10 cellular contexts compared by ENCODE assay signal in genomic region chr22:50403701-50404101, GRCh38.
DNase-seq lines count a peak whose midpoint lies in the region; ATAC-seq and TF ChIP-seq lines count a peak whose summit lies in the region.
"Had no signal": no experiment of that assay in that cellular context is flagged by ENCODE, and none has a peak within 500 bp of the region (broad histone marks: within the 10 kb centered on the region; RNA-seq: fewer than 3 reads in every experiment).

No MANE protein-coding gene starts in this region.

- H3K4me3 Mint-ChIP-seq in GM23338, result no peak overlapping the region

- no peak overlapping the region for H2AFZ ChIP-seq in GM23338

- peaks cover 7% of the 10 kb centered on the region; the same call in 2 of the 3 replicates for H3K4me1 Mint-ChIP-seq in GM23338

- H3K27ac Mint-ChIP-seq in GM23338, result peak overlapping the region; percentile 75; the same call in 1 of the 2 replicates

- no peaks in the 10 kb centered on the region for H3K36me3 ChIP-seq in GM23338 (ENCODE audit: insufficient read depth)
- peaks cover 0 to 35% (median 9%) of the 10 kb centered on the region in 4 donors for H3K36me3 ChIP-seq in sigmoid colon

- H3K4me2 ChIP-seq in GM23338, result no peak overlapping the region

- 24% methylated on average over 8 of the region's 8 CpGs for WGBS in right cardiac atrium
- WGBS in sigmoid colon, 2 donors, result 44 to 53% methylated on average over 8 of the region's 8 CpGs

- H3K27ac ChIP-seq in GM23338 (ENCODE audit: low read depth) (no peak overlapping the region), right cardiac atrium (ENCODE audit: low read length) (no peak overlapping the region), sigmoid colon (peak overlapping the region in 1 of 4 donors; percentile 8), foreskin keratinocyte (no peak overlapping the region)

- peaks cover 9% of the 10 kb centered on the region; the same call in 1 of the 2 replicates for H4K20me1 ChIP-seq in GM23338 (replicated peaks; ENCODE audit: insufficient read depth)

- H3K9me3 ChIP-seq in right cardiac atrium (ENCODE audit: control insufficient read depth, low read length), result no peaks in the 10 kb centered on the region
- no peaks in the 10 kb centered on the region for H3K9me3 ChIP-seq in sigmoid colon

- intact Hi-C loops in right cardiac atrium (cut with DNase I), result no loop called here
- intact Hi-C loops in sigmoid colon (cut with DNase I), result no loop called here

- TF ChIP-seq CTCF in GM23338 (conservative IDR thresholded peaks at IDR 0.05; ENCODE audit: low read depth in 2 of 2), result no peak
- no peak for TF ChIP-seq CTCF in sigmoid colon (IDR thresholded peaks at IDR 0.05)
- TF ChIP-seq CTCF in foreskin keratinocyte (conservative IDR thresholded peaks at IDR 0.05), result no peak

- DNase-seq in GM23338 (ENCODE audit: low spot score), result no peak
- peak; percentile 27 for DNase-seq in SHP77 treated with DMSO at 0.1 percent for 48 hours (lab: John Stamatoyannopoulos, UW)
- peak; percentile 60 to 87 (median 82) for DNase-seq in right cardiac atrium
- peak; percentile 82 for DNase-seq in sigmoid colon
- DNase-seq in H4 (ENCODE audit: low spot score), result no peak
- DNase-seq in foreskin keratinocyte, result no peak
- DNase-seq: activated CD4-positive, CD25-positive, alpha-beta regulatory T cell treated with anti-CD3 and anti-CD28 coated beads, Interleukin-2, amount 50 U/mL, for 72 hours; GOT3; NCI-H526 had no signal

- H3K4me3 ChIP-seq in GM23338 (no peak overlapping the region), right cardiac atrium (ENCODE audit: low read length) (no peak overlapping the region), sigmoid colon (no peak overlapping the region)

- peaks cover 23% of the 10 kb centered on the region for H3K36me3 Mint-ChIP-seq in GM23338 (ENCODE audit: low read depth)

- H3K9me3 Mint-ChIP-seq in GM23338, result no peaks in the 10 kb centered on the region

- H3K27me3 Mint-ChIP-seq in GM23338 (ENCODE audit: insufficient read depth, low read depth, poor library complexity), result peaks cover 12% of the 10 kb centered on the region

- H3F3A ChIP-seq in GM23338 (replicated peaks; ENCODE audit: low read depth), result peaks cover 9% of the 10 kb centered on the region; the same call in 1 of the 2 replicates

- H3K27me3 ChIP-seq in GM23338 (ENCODE audit: insufficient read depth), result no peaks in the 10 kb centered on the region
- H3K27me3 ChIP-seq in right cardiac atrium (ENCODE audit: control insufficient read depth, insufficient read depth), result no peaks in the 10 kb centered on the region
- H3K27me3 ChIP-seq in sigmoid colon, result no peaks in the 10 kb centered on the region
- H3K27me3 ChIP-seq in foreskin keratinocyte, result no peaks in the 10 kb centered on the region

- no peak for ATAC-seq in GM23338
- peak; percentile 42 to 62 for ATAC-seq in right cardiac atrium
- no peak for ATAC-seq in foreskin keratinocyte
- no peak for ATAC-seq in GM18909 (IDR thresholded peaks at IDR 0.05; ENCODE audit: poor library complexity, unreplicated experiment)

- no peak for TF ChIP-seq POLR2A in sigmoid colon (IDR thresholded peaks at IDR 0.05)

- H3K4me1 ChIP-seq in GM23338 (ENCODE audit: insufficient read depth), result no peaks in the 10 kb centered on the region
- H3K4me1 ChIP-seq in right cardiac atrium (ENCODE audit: control insufficient read depth, insufficient read depth, low read length), result peaks cover 5% of the 10 kb centered on the region
- H3K4me1 ChIP-seq in sigmoid colon, result peaks cover 0 to 23% (median 6%) of the 10 kb centered on the region in 4 donors
- H3K4me1 ChIP-seq in foreskin keratinocyte, result no peaks in the 10 kb centered on the region

- H3K9me2 ChIP-seq in GM23338 (ENCODE audit: insufficient read depth), result no peaks in the 10 kb centered on the region

- H3K79me2 ChIP-seq in GM23338 (replicated peaks; ENCODE audit: insufficient read depth), result peaks cover 2% of the 10 kb centered on the region; the same call in 1 of the 2 replicates

- no peak for TF ChIP-seq EP300 in sigmoid colon (IDR thresholded peaks at IDR 0.05)

TF ChIP-seq in GM23338, 12 proteins besides CTCF, POLR2A, EP300 and RAD21:
- TF ChIP-seq EZH2 (IDR thresholded peaks at IDR 0.05; ENCODE audit: low read depth, unreplicated experiment) (no peak), ZNF114 (CRISPR knock-in tag; IDR thresholded peaks at IDR 0.05) (no peak), ETS1 (IDR thresholded peaks at IDR 0.05) (no peak), ZNF331 (CRISPR knock-in tag; IDR thresholded peaks at IDR 0.05; ENCODE audit: low read depth) (no peak), JUNB (IDR thresholded peaks at IDR 0.05; ENCODE audit: unreplicated experiment) (no peak)

Comparison
In these comparisons a context has a peak if more than half of its experiments do, and no peak if none do; other contexts are left out.
1. ATAC-seq: peak in right cardiac atrium (2 of 2); none in GM23338 (single experiment), foreskin keratinocyte (single experiment) and GM18909 (single experiment).
2. DNase-seq: peak in SHP77 treated with DMSO at 0.1 percent for 48 hours (single experiment), right cardiac atrium (3 of 3) and sigmoid colon (single experiment); none in GM23338 (single experiment), H4 (single experiment) and foreskin keratinocyte (0 of 2).